Comparison of ENCODE assay signal across 1 cellular context in genomic region chr1:212699104-212699838, GRCh38.
A peak's percentile ranks its signal among the peaks of the same experiment; 100 is the strongest.
TF ChIP-seq lines count a peak whose summit lies in the region.

No MANE protein-coding gene starts in this region.

TF ChIP-seq in HEK293, 187 proteins besides CTCF, POLR2A, EP300 and RAD21 (continued from another document and continues in another):
- TF ChIP-seq ZNF488 (tag by site-specific recombination; IDR thresholded peaks at IDR 0.05) (0 out of 2 replicates have a peak, but pooled peaks have one; percentile 32), ZNF610 (tag by site-specific recombination; IDR thresholded peaks at IDR 0.05; ENCODE audit: borderline replicate concordance) (no peak), ZEB2 (tag by site-specific recombination; IDR thresholded peaks at IDR 0.05) (peak; percentile 82), ZFP69B (tag by site-specific recombination; IDR thresholded peaks at IDR 0.05) (peak; percentile 26; the same call in 1 of the 2 replicates), ZNF211 (tag by site-specific recombination; IDR thresholded peaks at IDR 0.05; ENCODE audit: low read depth) (no peak), ZNF473 (tag by site-specific recombination; IDR thresholded peaks at IDR 0.05) (no peak), ZNF645 (tag by site-specific recombination; IDR thresholded peaks at IDR 0.05) (no peak), ZNF660 (tag by site-specific recombination; IDR thresholded peaks at IDR 0.05) (peak; percentile 55; the same call in 1 of the 2 replicates), ZNF677 (tag by site-specific recombination; IDR thresholded peaks at IDR 0.05) (no peak), ZNF768 (tag by site-specific recombination; IDR thresholded peaks at IDR 0.05) (no peak; the same call in 1 of the 2 replicates), ZNF76 (tag by site-specific recombination; IDR thresholded peaks at IDR 0.05; ENCODE audit: borderline replicate concordance, low read depth) (peak; percentile 45; the same call in 1 of the 2 replicates), ZNF184 (tag by site-specific recombination; IDR thresholded peaks at IDR 0.05) (no peak), ZNF155 (tag by site-specific recombination; IDR thresholded peaks at IDR 0.05) (no peak), SALL2 (tag by site-specific recombination; IDR thresholded peaks at IDR 0.05; ENCODE audit: borderline replicate concordance) (no peak), ZBTB1 (tag by site-specific recombination; IDR thresholded peaks at IDR 0.05) (no peak; the same call in 1 of the 2 replicates), GLIS1 (tag by site-specific recombination; IDR thresholded peaks at IDR 0.05) (peak; percentile 76), ZNF132 (tag by site-specific recombination; IDR thresholded peaks at IDR 0.05; ENCODE audit: borderline replicate concordance) (no peak), ZNF747 (tag by site-specific recombination; IDR thresholded peaks at IDR 0.05) (no peak), ZIC2 (tag by site-specific recombination; IDR thresholded peaks at IDR 0.05) (peak; percentile 86), ZSCAN4 (tag by site-specific recombination; IDR thresholded peaks at IDR 0.05) (no peak), ZNF146 (tag by site-specific recombination; IDR thresholded peaks at IDR 0.05) (no peak), ZNF48 (tag by site-specific recombination; IDR thresholded peaks at IDR 0.05) (no peak), ZNF548 (tag by site-specific recombination; IDR thresholded peaks at IDR 0.05) (no peak), ZBTB20 (tag by site-specific recombination; IDR thresholded peaks at IDR 0.05) (peak; percentile 100), KLF8 (tag by site-specific recombination; IDR thresholded peaks at IDR 0.05) (peak; percentile 78), SP2 (tag by site-specific recombination; IDR thresholded peaks at IDR 0.05) (0 out of 2 replicates have a peak, but pooled peaks have one; percentile 21), GLIS2 (tag by site-specific recombination; IDR thresholded peaks at IDR 0.05) (peak; percentile 82; the same call in 1 of the 2 replicates), ZBTB6 (tag by site-specific recombination; IDR thresholded peaks at IDR 0.05) (peak; percentile 99), ZNF366 (tag by site-specific recombination; conservative IDR thresholded peaks at IDR 0.05) (no peak), ZNF394 (tag by site-specific recombination; IDR thresholded peaks at IDR 0.05; ENCODE audit: borderline replicate concordance) (no peak; the same call in 1 of the 2 replicates), ZNF202 (tag by site-specific recombination; IDR thresholded peaks at IDR 0.05; ENCODE audit: borderline replicate concordance) (no peak), ZNF335 (tag by site-specific recombination; conservative IDR thresholded peaks at IDR 0.05) (peak; percentile 54; the same call in 1 of the 2 replicates), ZNF140 (tag by site-specific recombination; IDR thresholded peaks at IDR 0.05) (no peak), ZBTB48 (tag by site-specific recombination; IDR thresholded peaks at IDR 0.05) (peak; percentile 98), MYNN (tag by site-specific recombination; IDR thresholded peaks at IDR 0.05; ENCODE audit: borderline replicate concordance) (no peak), ZNF248 (tag by site-specific recombination; IDR thresholded peaks at IDR 0.05) (no peak), OVOL3 (tag by site-specific recombination; IDR thresholded peaks at IDR 0.05) (no peak), BCL11A (tag by site-specific recombination; IDR thresholded peaks at IDR 0.05; ENCODE audit: low read depth) (0 out of 2 replicates have a peak, but pooled peaks have one; percentile 35), ELK4 (IDR thresholded peaks at IDR 0.05; ENCODE audit: borderline replicate concordance, low read depth, low read length) (no peak), ZNF23 (tag by site-specific recombination; IDR thresholded peaks at IDR 0.05; ENCODE audit: borderline replicate concordance) (no peak), ZNF501 (tag by site-specific recombination; IDR thresholded peaks at IDR 0.05) (peak; percentile 79), ZBTB17 (tag by site-specific recombination; IDR thresholded peaks at IDR 0.05) (peak; percentile 46; the same call in 1 of the 2 replicates), ZNF274 (IDR thresholded peaks at IDR 0.05; ENCODE audit: low read length) (no peak), ZNF274 (tag by site-specific recombination; IDR thresholded peaks at IDR 0.05; ENCODE audit: borderline replicate concordance) (no peak), ZNF302 (tag by site-specific recombination; IDR thresholded peaks at IDR 0.05; ENCODE audit: low read depth) (no peak), ZNF354C (tag by site-specific recombination; IDR thresholded peaks at IDR 0.05; ENCODE audit: borderline replicate concordance, low read depth) (no peak), ZNF777 (tag by site-specific recombination; IDR thresholded peaks at IDR 0.05; ENCODE audit: borderline replicate concordance) (no peak; the same call in 1 of the 2 replicates), ZNF16 (tag by site-specific recombination; IDR thresholded peaks at IDR 0.05; ENCODE audit: low read depth) (no peak), ZNF157 (tag by site-specific recombination; IDR thresholded peaks at IDR 0.05) (no peak), ZNF518A (tag by site-specific recombination; conservative IDR thresholded peaks at IDR 0.05; ENCODE audit: low read depth) (no peak), TRIM28 (IDR thresholded peaks at IDR 0.05; ENCODE audit: borderline replicate concordance, low read length) (no peak), ZNF280C (tag by site-specific recombination; IDR thresholded peaks at IDR 0.05) (no peak), KLF1 (tag by site-specific recombination; IDR thresholded peaks at IDR 0.05) (peak; percentile 31; the same call in 1 of the 2 replicates), ZNF776 (tag by site-specific recombination; IDR thresholded peaks at IDR 0.05; ENCODE audit: borderline replicate concordance) (no peak), ZNF169 (tag by site-specific recombination; IDR thresholded peaks at IDR 0.05) (no peak), FEZF1 (tag by site-specific recombination; IDR thresholded peaks at IDR 0.05) (peak; percentile 31; the same call in 1 of the 2 replicates)
- TF ChIP-seq, protein P1, sequence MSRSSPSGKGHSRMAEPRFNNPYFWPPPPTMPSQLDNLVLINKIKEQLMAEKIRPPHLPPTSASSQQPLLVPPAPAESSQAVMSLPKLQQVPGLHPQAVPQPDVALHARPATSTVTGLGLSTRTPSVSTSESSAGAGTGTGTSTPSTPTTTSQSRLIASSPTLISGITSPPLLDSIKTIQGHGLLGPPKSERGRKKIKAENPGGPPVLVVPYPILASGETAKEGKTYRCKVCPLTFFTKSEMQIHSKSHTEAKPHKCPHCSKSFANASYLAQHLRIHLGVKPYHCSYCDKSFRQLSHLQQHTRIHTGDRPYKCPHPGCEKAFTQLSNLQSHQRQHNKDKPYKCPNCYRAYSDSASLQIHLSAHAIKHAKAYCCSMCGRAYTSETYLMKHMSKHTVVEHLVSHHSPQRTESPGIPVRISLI (tag by site-specific recombination; IDR thresholded peaks at IDR 0.05) = no peak
